8 cellular contexts compared by ENCODE assay signal in the genomic region with DNA sequence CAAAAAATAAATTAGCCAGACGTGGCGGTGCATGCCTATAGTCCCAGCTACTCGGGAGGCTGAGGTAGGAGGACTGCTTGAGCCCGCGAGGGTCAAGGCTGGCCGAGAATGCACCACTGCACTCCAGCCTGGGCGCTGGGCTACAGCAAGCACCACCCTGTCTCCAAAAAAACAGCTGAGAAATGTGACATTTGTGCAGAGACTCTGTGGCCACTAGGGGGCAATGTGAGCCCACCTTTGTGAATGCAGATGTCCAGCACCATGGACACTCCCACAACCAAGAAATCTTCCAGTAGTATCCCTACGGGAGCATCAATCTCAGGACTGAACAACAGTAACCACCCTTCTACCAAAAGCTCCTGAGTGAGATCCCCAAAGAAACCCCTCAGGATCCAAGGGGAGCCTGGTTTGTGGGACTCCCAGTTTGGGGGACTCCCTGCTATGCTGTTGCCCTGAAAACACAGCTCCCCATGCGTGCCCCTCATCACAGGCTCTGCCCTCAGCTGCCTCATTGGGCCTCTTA. TPM values are rescaled to one million over a fixed set of nuclear protein-coding genes. Genes with fewer than 3 reads are reported as not detected.
DNase-seq lines count a peak whose midpoint lies in the region; ATAC-seq, FAIRE-seq and TF ChIP-seq lines count a peak whose summit lies in the region.

No MANE protein-coding gene starts in this region.

- in situ Hi-C loops in SK-MEL-5 (cut with HindIII; ENCODE audit: low pct_unique_long_range_greater_than_20kb, low sequenced_read_pairs), result no loop called here

- peak; percentile 90 for TF ChIP-seq CTCF in A673 (conservative IDR thresholded peaks at IDR 0.05; ENCODE audit: low read depth, low read length)
- TF ChIP-seq CTCF in pancreas (IDR thresholded peaks at IDR 0.05), result peak; percentile 79 to 98 (median 85)
- TF ChIP-seq CTCF in tibial artery (IDR thresholded peaks at IDR 0.05), result peak; percentile 88 to 90

- ATAC-seq in pancreas, result peak; percentile 76 to 99 (median 96)

- DNase-seq in A673 (ENCODE audit: low spot score), result peak; percentile 91
- peak; percentile 67 for DNase-seq in GM19238 (ENCODE audit: insufficient read length, low spot score)
- peak; percentile 87 for DNase-seq in NCI-H1092 treated with DMSO at 0.1 percent for 48 hours (lab: John Stamatoyannopoulos, UW)
- peak; percentile 96 for DNase-seq in SK-MEL-5 (ENCODE audit: low read depth, low spot score)
- peak; percentile 75 for DNase-seq in activated gamma-delta T cell treated with anti-CD3 and anti-CD28 coated beads, Interleukin-2, amount 50 U/mL, for 16 hours (ENCODE audit: low read depth)
- DNase-seq in globus pallidus (ENCODE audit: low spot score), result peak; percentile 82
- DNase-seq in pancreas, result peak; percentile 70 to 87 (median 81)
- peak; percentile 87 to 88 for DNase-seq in tibial artery

- H3K27me3 ChIP-seq in A673 (replicated peaks; ENCODE audit: insufficient read depth, low read depth, low read length, poor library complexity) (no peaks in the 10 kb centered on the region), pancreas (no peaks in the 10 kb centered on the region), tibial artery (peaks cover 0 to 12% of the 10 kb centered on the region in 2 donors)

- H3K4me1 ChIP-seq in A673 (ENCODE audit: insufficient read depth, low read length, poor library complexity, severe bottlenecking) (peaks cover 3% of the 10 kb centered on the region), pancreas (no peaks in the 10 kb centered on the region), tibial artery (peaks cover 0 to 7% (median 0%) of the 10 kb centered on the region in 4 donors)

- BruUV-seq in A673 (replicated peaks; lab: Mats Ljungman, UMichigan), result no TSS peak

- H3K4me3 ChIP-seq in A673 (ENCODE audit: low read depth, low read length, poor library complexity, severe bottlenecking) (no peak overlapping the region), pancreas (no peak overlapping the region), tibial artery (no peak overlapping the region)

- WGBS in pancreas, 2 donors, result 11 to 12% methylated on average over 9 of the region's 9 CpGs

- FAIRE-seq in pancreas (lab: Jason Lieb, UNC), result no peak

- H3K36me3 ChIP-seq in A673 (ENCODE audit: insufficient read depth, low read length, poor library complexity, severe bottlenecking) (no peaks in the 10 kb centered on the region), pancreas (no peaks in the 10 kb centered on the region), tibial artery (no peaks in the 10 kb centered on the region)

- POLR2A ChIA-PET in A673 (lab: Charles Lee; ENCODE audit: low non-redundant PET), result interaction anchor here (0.8 kb wide), 1 partner anchor 152 kb away, joined by 5 read pairs; no protein-coding TSS in a partner anchor

- CTCF ChIA-PET in A673 (lab: Charles Lee), result interaction anchor here (0.7 to 2.8 kb wide), 11 partner anchors 52 to 792 kb away, joined by 3 to 16 read pairs (median 5); no protein-coding TSS in a partner anchor

- intact Hi-C loops in A673 (cut with micrococcal nuclease; ENCODE audit: unreplicated experiment), result loop anchor here (1.0 to 10.0 kb wide), 6 partner anchors 53 to 616 kb away; no protein-coding TSS in a partner anchor
- intact Hi-C loops in pancreas (cut with DNase I), result loop anchor here in 2 of 3 donors (5.0 to 10.0 kb wide), 2 partner anchors 54 to 56 kb away; no protein-coding TSS in a partner anchor
- intact Hi-C loops in tibial artery (cut with DNase I; ENCODE audit: low total_unique reads), result loop anchor here (5.0 kb wide), 2 partner anchors 79 to 249 kb away; no protein-coding TSS in a partner anchor

- H3K9me3 ChIP-seq in A673 (ENCODE audit: low read depth, low read length, poor library complexity, severe bottlenecking), result no peaks in the 10 kb centered on the region
- H3K9me3 ChIP-seq in pancreas, result no peaks in the 10 kb centered on the region
- no peaks in the 10 kb centered on the region for H3K9me3 ChIP-seq in tibial artery

- H3K27ac ChIP-seq in A673 (ENCODE audit: low read depth, low read length, poor library complexity, severe bottlenecking) (no peak overlapping the region), pancreas (no peak overlapping the region), tibial artery (no peak overlapping the region)

RNA-seq across cellular contexts. Expression of a gene that starts 6.3 kb away (rescaled TPM):
- total RNA-seq in A673 (2021), result 27.2 and 35.2 TPM in 2 replicates
- total RNA-seq in SK-MEL-5 (2014; rRNA removed; shearing (Covaris generic)), result 30.1 and 36.6 TPM in 2 replicates
- polyA plus RNA-seq in SK-MEL-5 (2015; cell fraction: cytosol; rRNA removed), result 32.2 and 39.6 TPM in 2 replicates
- 32.0 and 41.9 TPM in 2 replicates for polyA plus RNA-seq in SK-MEL-5 (2015; cell fraction: nucleus; rRNA removed)
- 10 to 100 TPM; 11.5 to 16.8 (median 13.7) TPM for total RNA-seq in pancreas
- 1 to 10 TPM; 5.1 to 8.7 TPM for polyA plus RNA-seq in pancreas

RNA-seq across cellular contexts. Expression of a gene that starts 30.1 kb away (rescaled TPM):
- 40.3 and 40.8 TPM in 2 replicates for total RNA-seq in A673 (2021)
- total RNA-seq in SK-MEL-5 (2014; rRNA removed; shearing (Covaris generic)), result 25.8 and 29.6 TPM in 2 replicates
- 34.1 and 45.2 TPM in 2 replicates for polyA plus RNA-seq in SK-MEL-5 (2015; cell fraction: cytosol; rRNA removed)
- polyA plus RNA-seq in SK-MEL-5 (2015; cell fraction: nucleus; rRNA removed), result 56.2 and 67.4 TPM in 2 replicates
- total RNA-seq in pancreas, result 10 to 100 TPM in 1 of 6 donors, 1 to 10 TPM in 5; 2.6 to 13.4 (median 4.3) TPM
- 1 to 10 TPM; 4.0 to 6.9 TPM for polyA plus RNA-seq in pancreas
